In the genomic region with DNA sequence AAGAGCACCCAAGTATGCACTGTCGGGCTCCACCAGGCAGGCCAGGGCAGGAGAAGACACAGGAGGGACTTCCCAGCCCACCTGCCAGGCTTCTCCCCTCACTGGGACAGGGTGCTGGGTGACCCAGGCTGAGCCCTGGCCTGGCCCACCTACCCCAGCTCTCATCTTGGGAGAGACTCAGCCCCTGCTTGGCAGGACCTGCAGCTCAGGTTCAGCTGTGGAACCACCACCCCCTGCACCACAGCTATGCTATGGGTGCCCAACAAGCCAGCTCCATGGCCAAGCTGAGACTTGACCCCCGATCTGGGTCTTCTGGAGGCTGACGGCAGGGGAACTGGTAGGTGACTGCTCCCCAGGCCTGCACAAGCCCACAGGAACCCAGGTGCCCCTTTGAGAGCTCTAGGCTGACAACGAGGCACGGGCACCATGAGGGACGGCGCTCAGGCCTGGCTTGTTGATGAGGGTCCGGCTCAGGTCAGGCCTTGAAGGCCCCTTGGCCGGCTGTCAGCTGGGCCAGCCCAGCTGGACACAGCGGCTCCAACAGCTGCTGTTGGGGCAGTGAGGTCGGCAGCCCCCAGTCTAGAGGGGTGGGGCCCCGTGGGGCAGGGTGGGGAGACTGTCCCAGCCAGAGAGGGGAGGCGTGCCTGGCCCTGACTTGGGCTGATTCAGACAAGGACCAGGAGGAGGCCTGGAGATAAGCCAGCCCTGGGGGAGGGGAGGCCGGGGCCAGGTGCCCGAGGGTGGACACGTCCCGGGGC, we compare ENCODE assay signal across 2 cellular contexts.
TF ChIP-seq lines count a peak whose summit lies in the region.

No MANE protein-coding gene starts in this region.

TF ChIP-seq in A549, 52 proteins besides CTCF, POLR2A, EP300 and RAD21:
- TF ChIP-seq, protein P1, sequence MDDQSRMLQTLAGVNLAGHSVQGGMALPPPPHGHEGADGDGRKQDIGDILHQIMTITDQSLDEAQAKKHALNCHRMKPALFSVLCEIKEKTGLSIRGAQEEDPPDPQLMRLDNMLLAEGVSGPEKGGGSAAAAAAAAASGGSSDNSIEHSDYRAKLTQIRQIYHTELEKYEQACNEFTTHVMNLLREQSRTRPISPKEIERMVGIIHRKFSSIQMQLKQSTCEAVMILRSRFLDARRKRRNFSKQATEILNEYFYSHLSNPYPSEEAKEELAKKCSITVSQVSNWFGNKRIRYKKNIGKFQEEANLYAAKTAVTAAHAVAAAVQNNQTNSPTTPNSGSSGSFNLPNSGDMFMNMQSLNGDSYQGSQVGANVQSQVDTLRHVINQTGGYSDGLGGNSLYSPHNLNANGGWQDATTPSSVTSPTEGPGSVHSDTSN (IDR thresholded peaks at IDR 0.05) = peak; percentile 15; the same call in 1 of the 2 replicates
- TF ChIP-seq FOXS1 (CRISPR knock-in tag; IDR thresholded peaks at IDR 0.05) = no peak

TF ChIP-seq in IMR-90, 13 proteins besides CTCF, POLR2A, EP300 and RAD21:
- TF ChIP-seq MXI1 (IDR thresholded peaks at IDR 0.05; ENCODE audit: borderline replicate concordance, low read depth, low read length) (no peak), NFE2L2 (IDR thresholded peaks at IDR 0.05; ENCODE audit: low read depth, low read length) (no peak), SMC3 (IDR thresholded peaks at IDR 0.05; ENCODE audit: low read depth, low read length) (no peak), CEBPB (IDR thresholded peaks at IDR 0.05; ENCODE audit: low read depth, low read length) (no peak), MAFK (IDR thresholded peaks at IDR 0.05; ENCODE audit: low read depth, low read length) (no peak)
- TF ChIP-seq, protein P2, sequence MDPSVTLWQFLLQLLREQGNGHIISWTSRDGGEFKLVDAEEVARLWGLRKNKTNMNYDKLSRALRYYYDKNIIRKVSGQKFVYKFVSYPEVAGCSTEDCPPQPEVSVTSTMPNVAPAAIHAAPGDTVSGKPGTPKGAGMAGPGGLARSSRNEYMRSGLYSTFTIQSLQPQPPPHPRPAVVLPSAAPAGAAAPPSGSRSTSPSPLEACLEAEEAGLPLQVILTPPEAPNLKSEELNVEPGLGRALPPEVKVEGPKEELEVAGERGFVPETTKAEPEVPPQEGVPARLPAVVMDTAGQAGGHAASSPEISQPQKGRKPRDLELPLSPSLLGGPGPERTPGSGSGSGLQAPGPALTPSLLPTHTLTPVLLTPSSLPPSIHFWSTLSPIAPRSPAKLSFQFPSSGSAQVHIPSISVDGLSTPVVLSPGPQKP (IDR thresholded peaks at IDR 0.05; ENCODE audit: borderline replicate concordance, low read depth, low read length) = no peak
